In genomic region chr19:43425567-43426392, GRCh38 we compare ENCODE assay signal across 8 cellular contexts. TPM values are rescaled to one million over a fixed set of nuclear protein-coding genes. Genes with fewer than 3 reads are reported as not detected.
DNase-seq lines count a peak whose midpoint lies in the region; ATAC-seq and TF ChIP-seq lines count a peak whose summit lies in the region.

No MANE protein-coding gene starts in this region.

- no peak overlapping the region for H3K27ac Mint-ChIP-seq in progenitor cell of endocrine pancreas

- no peak overlapping the region for H3K27ac ChIP-seq in aorta (ENCODE audit: low read depth in 1 of 2, low read length in 2 of 2)

- TF ChIP-seq CTCF in progenitor cell of endocrine pancreas (IDR thresholded peaks at IDR 0.05; ENCODE audit: unreplicated experiment) = peak; percentile 50

- no peaks in the 10 kb centered on the region for H3K27me3 ChIP-seq in aorta (ENCODE audit: control insufficient read depth in 1 of 2, insufficient read depth in 2 of 2, low read length in 1 of 2)

- no peaks in the 10 kb centered on the region for H3K36me3 ChIP-seq in aorta (ENCODE audit: control insufficient read depth in 1 of 2, insufficient read depth in 2 of 2, low read length in 1 of 2)

- peak; percentile 54 for DNase-seq in GM03348 (ENCODE audit: low spot score)
- peak; percentile 71 for DNase-seq in NCI-H2029 treated with DMSO at 0.1 percent for 48 hours (lab: John Stamatoyannopoulos, UW)
- DNase-seq in dedifferentiated amniotic fluid mesenchymal stem cell (ENCODE audit: extremely low spot score) = peak; percentile 26
- DNase-seq in progenitor cell of endocrine pancreas (ENCODE audit: low spot score, unreplicated experiment) = no peak
- DNase-seq in aorta = no peak
- no peak for DNase-seq in SIG-M5 treated with dmso at 0.1 percent for 504 hours (lab: John Stamatoyannopoulos, UW; ENCODE audit: unreplicated experiment)
- no peak for DNase-seq in KBM-7

- intact Hi-C loops in aorta (cut with DNase I) = no loop called here

- WGBS in aorta, 2 donors = 35% methylated on average over 8 of the region's 8 CpGs

- H3K4me3 Mint-ChIP-seq in progenitor cell of endocrine pancreas (ENCODE audit: low read depth) = no peak overlapping the region

- no peaks in the 10 kb centered on the region for H3K4me1 ChIP-seq in aorta (ENCODE audit: control insufficient read depth in 1 of 2, insufficient read depth in 2 of 2, low read length in 2 of 2)

- peaks cover 2% of the 10 kb centered on the region for H3K4me1 Mint-ChIP-seq in progenitor cell of endocrine pancreas (ENCODE audit: low read depth)

- H3K9me3 ChIP-seq in aorta (ENCODE audit: control insufficient read depth, low read length) = no peaks in the 10 kb centered on the region

- no peaks in the 10 kb centered on the region for H3K9me3 Mint-ChIP-seq in progenitor cell of endocrine pancreas (ENCODE audit: low read depth)

- no peak for ATAC-seq in aorta (ENCODE audit: low FRiP score)
- ATAC-seq in GM21423 (IDR thresholded peaks at IDR 0.05; ENCODE audit: unreplicated experiment) = no peak

- H3K36me3 Mint-ChIP-seq in progenitor cell of endocrine pancreas (ENCODE audit: insufficient read depth) = no peaks in the 10 kb centered on the region

- H3K27me3 Mint-ChIP-seq in progenitor cell of endocrine pancreas = no peaks in the 10 kb centered on the region

- in situ Hi-C loops in KBM-7 (cut with MboI; ENCODE audit: low pct_unique_long_range_greater_than_20kb, low sequenced_read_pairs) = no loop called here

- H3K4me3 ChIP-seq in aorta (ENCODE audit: low read length in 2 of 2) = no peak overlapping the region

RNA-seq across cellular contexts. Expression of gene TEX101, which starts 11.1 kb away (rescaled TPM):
- total RNA-seq in progenitor cell of endocrine pancreas (not detected in 2 replicates), aorta (not detected)
- polyA plus RNA-seq in aorta = not detected

RNA-seq across cellular contexts. Expression of gene LYPD3, which starts 39.6 kb away (rescaled TPM):
- total RNA-seq in progenitor cell of endocrine pancreas (0.47 and 0.60 TPM in 2 replicates), aorta (1 to 10 TPM; 1.2 to 1.6 TPM)
- 1 to 10 TPM; 1.5 to 2.6 TPM for polyA plus RNA-seq in aorta

Comparison
In these comparisons a context has a peak if more than half of its experiments do, and no peak if none do; other contexts are left out.
1. DNase-seq: peak in GM03348 (single experiment), NCI-H2029 treated with DMSO at 0.1 percent for 48 hours (single experiment) and dedifferentiated amniotic fluid mesenchymal stem cell (single experiment); none in progenitor cell of endocrine pancreas (single experiment), aorta (0 of 2), SIG-M5 treated with dmso at 0.1 percent for 504 hours (single experiment) and KBM-7 (single experiment).